1 cellular context compared by ENCODE assay signal in genomic region chr17:7589891-7590611, GRCh38.
TF ChIP-seq lines count a peak whose summit lies in the region.

Gene SOX15, minus strand, starts transcription at chr17:7590094. Its CDS starts 418 bp downstream, at chr17:7589676.

TF ChIP-seq in HepG2, 621 proteins besides CTCF, POLR2A, EP300 and RAD21 (continued from another document):
- TF ChIP-seq ATM (IDR thresholded peaks at IDR 0.05; ENCODE audit: borderline replicate concordance) (no peak), REST (IDR thresholded peaks at IDR 0.05; ENCODE audit: borderline replicate concordance in 1 of 2, low read depth in 1 of 2, low read length in 2 of 2) (no peak), ZMAT3 (CRISPR knock-in tag; conservative IDR thresholded peaks at IDR 0.05) (no peak), ZNF703 (CRISPR knock-in tag; IDR thresholded peaks at IDR 0.05; ENCODE audit: borderline replicate concordance) (no peak), NFE2 (CRISPR knock-in tag; IDR thresholded peaks at IDR 0.05) (no peak), JUN (CRISPR knock-in tag; IDR thresholded peaks at IDR 0.05) (no peak), KMT2A (CRISPR knock-in tag; IDR thresholded peaks at IDR 0.05) (no peak), NFE2L2 (IDR thresholded peaks at IDR 0.05; ENCODE audit: low read length) (no peak), ZNF652 (CRISPR knock-in tag; IDR thresholded peaks at IDR 0.05; ENCODE audit: borderline replicate concordance, low read depth) (no peak), ATF7-NPFF (CRISPR knock-in tag; IDR thresholded peaks at IDR 0.05; ENCODE audit: low read depth) (no peak), IRX3 (CRISPR knock-in tag; IDR thresholded peaks at IDR 0.05; ENCODE audit: borderline replicate concordance, low read depth) (no peak), AGO2 (optimal IDR thresholded peaks at IDR 0.05; ENCODE audit: low read depth, low read length) (peak; percentile 0), ZNF737 (CRISPR knock-in tag; IDR thresholded peaks at IDR 0.05; ENCODE audit: borderline replicate concordance) (no peak)
- TF ChIP-seq, protein P1, sequence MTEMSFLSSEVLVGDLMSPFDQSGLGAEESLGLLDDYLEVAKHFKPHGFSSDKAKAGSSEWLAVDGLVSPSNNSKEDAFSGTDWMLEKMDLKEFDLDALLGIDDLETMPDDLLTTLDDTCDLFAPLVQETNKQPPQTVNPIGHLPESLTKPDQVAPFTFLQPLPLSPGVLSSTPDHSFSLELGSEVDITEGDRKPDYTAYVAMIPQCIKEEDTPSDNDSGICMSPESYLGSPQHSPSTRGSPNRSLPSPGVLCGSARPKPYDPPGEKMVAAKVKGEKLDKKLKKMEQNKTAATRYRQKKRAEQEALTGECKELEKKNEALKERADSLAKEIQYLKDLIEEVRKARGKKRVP (CRISPR knock-in tag; IDR thresholded peaks at IDR 0.05): no peak
